In the genomic region with DNA sequence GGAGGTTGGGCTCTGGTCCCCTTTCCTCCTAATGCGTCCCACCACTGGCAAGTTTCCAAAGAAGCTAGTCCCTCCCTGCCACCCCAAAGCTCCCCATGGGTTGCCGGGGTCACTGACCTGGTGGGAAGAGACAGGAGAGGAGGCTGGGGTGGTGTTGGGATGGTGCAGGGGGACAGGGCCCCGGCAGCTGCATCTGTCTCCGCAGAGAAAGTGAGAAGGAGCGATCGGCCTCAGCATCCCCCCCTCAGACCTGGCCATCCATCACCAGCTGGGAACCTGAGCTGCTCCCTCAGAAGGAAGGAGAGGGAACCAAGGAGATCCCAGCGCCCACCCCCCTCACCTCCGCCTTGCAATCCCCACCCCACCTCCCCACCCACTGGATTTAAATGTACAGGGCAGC, we compare ENCODE assay signal across 19 cellular contexts. TPM values are rescaled to one million over a fixed set of nuclear protein-coding genes. Genes with fewer than 3 reads are reported as not detected.
DNase-seq lines count a peak whose midpoint lies in the region; ATAC-seq and TF ChIP-seq lines count a peak whose summit lies in the region.
"Had no signal": no experiment of that assay in that cellular context is flagged by ENCODE, and none has a peak within 500 bp of the region (broad histone marks: within the 10 kb centered on the region; RNA-seq: fewer than 3 reads in every experiment).

No MANE protein-coding gene starts in this region.

- no peak overlapping the region for H2AFZ ChIP-seq in neuronal stem cell (ENCODE audit: low read length)

- POLR2A ChIA-PET in WTC11 (lab: Charles Lee) (interaction anchor here (1.2 to 3.8 kb wide), 2 partner anchors 12 to 20 kb away, joined by 3 to 18 read pairs; no protein-coding TSS in a partner anchor), RWPE1 (lab: Yijun Ruan, JAX; ENCODE audit: low non-redundant PET) (no interaction called here)

- H3K36me3 ChIP-seq in HUES6 (ENCODE audit: control insufficient read depth, insufficient read depth, low read length): peaks cover 13% of the 10 kb centered on the region; the same call in 1 of the 2 replicates
- peaks cover 2% of the 10 kb centered on the region for H3K36me3 ChIP-seq in iPS-18a (ENCODE audit: control insufficient read depth, low read depth, low read length)
- peaks cover 0 to 14% of the 10 kb centered on the region in 2 donors for H3K36me3 ChIP-seq in neuronal stem cell (replicated peaks in 1 of 2; ENCODE audit: control insufficient read depth in 2 of 2, insufficient read depth in 2 of 2, low read length in 2 of 2)

- no peak overlapping the region for H2AK5ac ChIP-seq in neuronal stem cell (ENCODE audit: low read depth, low read length)

- no peak for DNase-seq in WTC11 (ENCODE audit: low spot score)
- no peak for DNase-seq in neuronal stem cell (ENCODE audit: low spot score)
- DNase-seq in activated CD8-positive, alpha-beta memory T cell treated with anti-CD3 and anti-CD28 coated beads for 24 hours: no peak
- DNase-seq in RWPE1 (ENCODE audit: low spot score): no peak
- DNase-seq in pons (ENCODE audit: low spot score): no peak
- no peak for DNase-seq in MV-4-11 (lab: John Stamatoyannopoulos, UW)
- DNase-seq: AML-193, Caco-2, DMS153, EL, H7, NCI-H1092 treated with DMSO at 0.1 percent for 48 hours, NCI-H2081 treated with DMSO at 0.1 percent for 48 hours, NCI-H510A treated with DMSO at 0.1 percent for 48 hours, NCI-H82, SIG-M5 had no signal

- H3K4me1 Mint-ChIP-seq in WTC11: peaks cover 74% of the 10 kb centered on the region

- no peak overlapping the region for H2BK15ac ChIP-seq in neuronal stem cell (ENCODE audit: low read length)

- no peak overlapping the region for H3K4ac ChIP-seq in neuronal stem cell (ENCODE audit: low read length)

- no peaks in the 10 kb centered on the region for H3K9me3 ChIP-seq in HUES6 (ENCODE audit: control insufficient read depth, insufficient read depth, low read depth, low read length)
- H3K9me3 ChIP-seq in iPS-18a (ENCODE audit: control insufficient read depth, low read depth, low read length): no peaks in the 10 kb centered on the region
- no peaks in the 10 kb centered on the region for H3K9me3 ChIP-seq in neuronal stem cell (replicated peaks in 1 of 2; ENCODE audit: control insufficient read depth in 2 of 2, insufficient read depth in 1 of 2, low read depth in 1 of 2, low read length in 2 of 2)
- H3K9me3 ChIP-seq: Caco-2 had no signal

- CTCF ChIA-PET in WTC11 (lab: Charles Lee) (interaction anchor here (1.0 to 2.4 kb wide), 8 partner anchors 12 to 224 kb away, joined by 3 to 12 read pairs (median 6); a partner anchor contains a TSS), RWPE1 (lab: Yijun Ruan, JAX) (no interaction called here)

- no peak overlapping the region for H4K8ac ChIP-seq in neuronal stem cell (ENCODE audit: low read depth, low read length)

- H3K9ac ChIP-seq in HUES6 (ENCODE audit: low read length) (peak overlapping the region; percentile 33), iPS-18a (ENCODE audit: low read length) (no peak overlapping the region), neuronal stem cell (ENCODE audit: low read depth, low read length, poor library complexity) (peak overlapping the region; percentile 39)

- no peaks in the 10 kb centered on the region for H3K9me3 Mint-ChIP-seq in WTC11

- TF ChIP-seq CTCF in WTC11 (IDR thresholded peaks at IDR 0.05) (no peak), RWPE1 (conservative IDR thresholded peaks at IDR 0.05; ENCODE audit: low read depth) (no peak)

- no peak overlapping the region for H3K14ac ChIP-seq in neuronal stem cell (ENCODE audit: low read length)

- no peak overlapping the region for H3K4me2 ChIP-seq in neuronal stem cell (ENCODE audit: insufficient read depth, low read length, poor library complexity, severe bottlenecking)

- no peak overlapping the region for H3K23ac ChIP-seq in neuronal stem cell (ENCODE audit: low read depth, low read length, poor library complexity)

- no peaks in the 10 kb centered on the region; the same call in 1 of the 2 replicates for H3K27me3 ChIP-seq in HUES6 (ENCODE audit: control insufficient read depth, insufficient read depth, low read length)
- H3K27me3 ChIP-seq in iPS-18a (ENCODE audit: control insufficient read depth, insufficient read depth, low read length): peaks cover 13% of the 10 kb centered on the region
- H3K27me3 ChIP-seq in neuronal stem cell (ENCODE audit: control insufficient read depth in 3 of 3, insufficient read depth in 3 of 3, low read depth in 1 of 3, low read length in 3 of 3): peaks cover 0 to 25% (median 0%) of the 10 kb centered on the region in 3 experiments

- H3K36me3 Mint-ChIP-seq in WTC11: peaks cover 6% of the 10 kb centered on the region; the same call in 1 of the 2 replicates

- H3K27ac Mint-ChIP-seq in WTC11: no peak overlapping the region
- H3K27ac Mint-ChIP-seq: CD14-positive monocyte had no signal

- WGBS in neuronal stem cell (ENCODE audit: extremely low coverage in 2 of 2, insufficient read length in 2 of 2, insufficient replicate concordance in 1 of 2), 2 donors: no CpG with 5 or more reads among the region's 8 CpGs

- H3K27ac ChIP-seq in HUES6 (ENCODE audit: low read depth, low read length) (no peak overlapping the region), iPS-18a (ENCODE audit: low read length) (no peak overlapping the region), neuronal stem cell (replicated peaks; ENCODE audit: low read length) (no peak overlapping the region), RWPE1 (no peak overlapping the region)

- H2BK5ac ChIP-seq in neuronal stem cell (ENCODE audit: low read length): no peak overlapping the region

- H3K4me1 ChIP-seq in HUES6 (ENCODE audit: control insufficient read depth, insufficient read depth, low read length) (peaks cover 68% of the 10 kb centered on the region), iPS-18a (ENCODE audit: control insufficient read depth, low read depth, low read length) (peaks cover 57% of the 10 kb centered on the region), neuronal stem cell (ENCODE audit: control insufficient read depth in 2 of 2, insufficient read depth in 1 of 2, low read depth in 1 of 2, low read length in 2 of 2) (peaks cover 43 to 49% of the 10 kb centered on the region in 2 donors)

- no peak overlapping the region for H2BK12ac ChIP-seq in neuronal stem cell (ENCODE audit: low read length)

- ATAC-seq in WTC11: no peak

- H3K4me3 ChIP-seq in HUES6 (ENCODE audit: low read depth, low read length) (peak overlapping the region; percentile 84), iPS-18a (ENCODE audit: low read length) (peak overlapping the region; percentile 89), neuronal stem cell (ENCODE audit: low read length in 2 of 2) (no peak overlapping the region)

- no peaks in the 10 kb centered on the region; the same call in 1 of the 2 replicates for H3K27me3 Mint-ChIP-seq in WTC11 (ENCODE audit: low read depth)

- H2BK120ac ChIP-seq in neuronal stem cell (ENCODE audit: low read depth, low read length): no peak overlapping the region

- H3K4me3 Mint-ChIP-seq in WTC11: peak overlapping the region; percentile 89

- H3K18ac ChIP-seq in neuronal stem cell (ENCODE audit: low read length): peak overlapping the region; percentile 49

- peaks cover 3% of the 10 kb centered on the region for H3K79me1 ChIP-seq in neuronal stem cell (ENCODE audit: low read depth, low read length)

- H4K91ac ChIP-seq in neuronal stem cell (ENCODE audit: low read depth, low read length, poor library complexity): peak overlapping the region; percentile 66

TF ChIP-seq in WTC11, 78 proteins besides CTCF, POLR2A, EP300 and RAD21:
- no peak for TF ChIP-seq OVOL2 (CRISPR knock-in tag; IDR thresholded peaks at IDR 0.05; ENCODE audit: borderline replicate concordance)
- TF ChIP-seq GABPB1 (CRISPR knock-in tag; IDR thresholded peaks at IDR 0.05): no peak
- TF ChIP-seq, protein P1, sequence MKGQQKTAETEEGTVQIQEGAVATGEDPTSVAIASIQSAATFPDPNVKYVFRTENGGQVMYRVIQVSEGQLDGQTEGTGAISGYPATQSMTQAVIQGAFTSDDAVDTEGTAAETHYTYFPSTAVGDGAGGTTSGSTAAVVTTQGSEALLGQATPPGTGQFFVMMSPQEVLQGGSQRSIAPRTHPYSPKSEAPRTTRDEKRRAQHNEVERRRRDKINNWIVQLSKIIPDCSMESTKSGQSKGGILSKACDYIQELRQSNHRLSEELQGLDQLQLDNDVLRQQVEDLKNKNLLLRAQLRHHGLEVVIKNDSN (CRISPR knock-in tag; IDR thresholded peaks at IDR 0.05): no peak
- TF ChIP-seq ATF1 (CRISPR knock-in tag; IDR thresholded peaks at IDR 0.05): no peak
- TF ChIP-seq, protein P2, sequence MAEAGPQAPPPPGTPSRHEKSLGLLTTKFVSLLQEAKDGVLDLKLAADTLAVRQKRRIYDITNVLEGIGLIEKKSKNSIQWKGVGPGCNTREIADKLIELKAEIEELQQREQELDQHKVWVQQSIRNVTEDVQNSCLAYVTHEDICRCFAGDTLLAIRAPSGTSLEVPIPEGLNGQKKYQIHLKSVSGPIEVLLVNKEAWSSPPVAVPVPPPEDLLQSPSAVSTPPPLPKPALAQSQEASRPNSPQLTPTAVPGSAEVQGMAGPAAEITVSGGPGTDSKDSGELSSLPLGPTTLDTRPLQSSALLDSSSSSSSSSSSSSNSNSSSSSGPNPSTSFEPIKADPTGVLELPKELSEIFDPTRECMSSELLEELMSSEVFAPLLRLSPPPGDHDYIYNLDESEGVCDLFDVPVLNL (CRISPR knock-in tag; IDR thresholded peaks at IDR 0.05; ENCODE audit: borderline replicate concordance, low read depth): no peak
- TF ChIP-seq, protein P3, sequence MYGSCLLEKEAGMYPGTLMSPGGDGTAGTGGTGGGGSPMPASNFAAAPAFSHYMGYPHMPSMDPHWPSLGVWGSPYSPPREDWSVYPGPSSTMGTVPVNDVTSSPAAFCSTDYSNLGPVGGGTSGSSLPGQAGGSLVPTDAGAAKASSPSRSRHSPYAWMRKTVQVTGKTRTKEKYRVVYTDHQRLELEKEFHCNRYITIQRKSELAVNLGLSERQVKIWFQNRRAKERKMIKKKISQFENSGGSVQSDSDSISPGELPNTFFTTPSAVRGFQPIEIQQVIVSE (CRISPR knock-in tag; IDR thresholded peaks at IDR 0.05; ENCODE audit: borderline replicate concordance): no peak
- no peak for TF ChIP-seq RORB (CRISPR knock-in tag; IDR thresholded peaks at IDR 0.05)
- TF ChIP-seq NR1H2 (CRISPR knock-in tag; IDR thresholded peaks at IDR 0.05): no peak

RNA-seq across cellular contexts. Expression of a gene that starts 3.3 kb away (rescaled TPM):
- 147 to 195 TPM (median 147 TPM) in 3 replicates for total RNA-seq in WTC11 (2021)
- 29.7 TPM for polyA plus RNA-seq in neuronal stem cell (2013, experiment 1 of 2)
- 29.0 TPM for polyA plus RNA-seq in neuronal stem cell (2013, experiment 2 of 2)
- polyA plus RNA-seq: CD14-positive monocyte had no signal

RNA-seq across cellular contexts. Expression of a gene that starts 59.1 kb away (rescaled TPM):
- 47.9 to 58.5 TPM (median 58.3 TPM) in 3 replicates for total RNA-seq in WTC11 (2021)
- polyA plus RNA-seq in neuronal stem cell (2013, experiment 1 of 2): 31.2 TPM
- polyA plus RNA-seq in neuronal stem cell (2013, experiment 2 of 2): 29.4 TPM

Comparison
In these comparisons a context has a peak if more than half of its experiments do, and no peak if none do; other contexts are left out.
1. H3K4me3 ChIP-seq: peak in HUES6 (single experiment) and iPS-18a (single experiment); none in neuronal stem cell (0 of 2).